In genomic region chr10:124636271-124636993, GRCh38 we compare ENCODE assay signal across 1 cellular context.
TF ChIP-seq lines count a peak whose summit lies in the region.

No MANE protein-coding gene starts in this region.

TF ChIP-seq in GM23338, 12 proteins besides CTCF, POLR2A, EP300 and RAD21 (continued from another document):
- TF ChIP-seq REST (IDR thresholded peaks at IDR 0.05; ENCODE audit: unreplicated experiment) (no peak), CREB1 (CRISPR knock-in tag; IDR thresholded peaks at IDR 0.05; ENCODE audit: low read depth) (no peak), EZH2 (IDR thresholded peaks at IDR 0.05; ENCODE audit: low read depth, unreplicated experiment) (no peak), NANOG (IDR thresholded peaks at IDR 0.05; ENCODE audit: borderline replicate concordance) (no peak), STAT1 (IDR thresholded peaks at IDR 0.05; ENCODE audit: unreplicated experiment) (no peak)
